27 cellular contexts compared by ENCODE assay signal in the genomic region with DNA sequence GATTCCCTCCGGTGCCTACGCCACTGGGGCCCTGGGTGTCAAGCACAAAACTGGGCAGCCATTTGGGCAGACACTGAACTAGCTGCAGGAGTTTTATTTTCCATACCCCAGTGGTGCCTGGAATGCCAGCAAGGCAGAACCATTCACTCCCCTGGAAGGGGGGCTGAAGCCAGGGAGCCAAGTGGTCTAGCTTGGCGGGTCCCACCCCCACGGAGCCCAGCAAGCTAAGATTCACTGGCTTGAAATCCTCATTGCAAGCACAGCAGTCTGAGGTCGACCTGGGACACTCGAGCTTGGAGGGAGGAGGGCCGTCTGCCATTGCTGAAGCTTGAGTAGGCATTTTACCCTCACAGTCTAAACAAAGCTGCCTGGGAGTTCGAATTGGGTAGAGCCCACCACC.
"Had no signal": no experiment of that assay in that cellular context is flagged by ENCODE, and none has a peak within 500 bp of the region (broad histone marks: within the 10 kb centered on the region; RNA-seq: fewer than 3 reads in every experiment).

No MANE protein-coding gene starts in this region.

- H3K27me3 Mint-ChIP-seq: natural killer cell treated with Interleukin-12 subunit alpha and Interleukin-12 subunit beta and Interleukin-15 and Interleukin-18, amount 100 ng/mL, for 72 hours; stimulated activated naive B cell treated with anti-CD40 and anti-IgM and Interleukin-4, amounts not matched to agents 10 μg/mL and 1 μg/mL and 100 μg/mL, for 72 hours; type B pancreatic cell had no signal

- H3K27ac ChIP-seq: left lung, ovary, prostate gland, skin epidermis, stomach, testis, tibial nerve, uterus had no signal

- H3K36me3 Mint-ChIP-seq: naive thymus-derived CD4-positive, alpha-beta T cell; natural killer cell treated with Interleukin-12 subunit alpha and Interleukin-12 subunit beta and Interleukin-15 and Interleukin-18, amount 100 ng/mL, for 72 hours had no signal

- ATAC-seq: left colon; left lung; mucosa of descending colon; naive thymus-derived CD4-positive, alpha-beta T cell; natural killer cell treated with Interleukin-12 subunit alpha and Interleukin-12 subunit beta and Interleukin-15 and Interleukin-18, amount 100 ng/mL, for 72 hours; right cardiac atrium; sciatic nerve; stimulated activated naive B cell treated with anti-CD40 and anti-IgM and Interleukin-4, amounts not matched to agents 10 μg/mL and 1 μg/mL and 100 μg/mL, for 72 hours; stimulated activated naive CD8-positive, alpha-beta T cell treated with anti-CD3 and anti-CD28 coated beads, Interleukin-15, Interleukin-2, amounts not matched to agents 100 U/mL and 50 U/mL, for 24 hours had no signal

- H3K27ac Mint-ChIP-seq: naive thymus-derived CD4-positive, alpha-beta T cell; natural killer cell treated with Interleukin-12 subunit alpha and Interleukin-12 subunit beta and Interleukin-15 and Interleukin-18, amount 100 ng/mL, for 72 hours; stimulated activated naive B cell treated with anti-CD40 and anti-IgM and Interleukin-4, amounts not matched to agents 10 μg/mL and 1 μg/mL and 100 μg/mL, for 72 hours; type B pancreatic cell had no signal

- H3K4me1 Mint-ChIP-seq: naive thymus-derived CD4-positive, alpha-beta T cell; stimulated activated naive B cell treated with anti-CD40 and anti-IgM and Interleukin-4, amounts not matched to agents 10 μg/mL and 1 μg/mL and 100 μg/mL, for 72 hours had no signal

- H3K27me3 ChIP-seq: left lung, ovary, stomach, testis, tibial nerve, uterus had no signal

- FAIRE-seq: keratinocyte had no signal

- H3K9me3 ChIP-seq: mucosa of descending colon, ovary, prostate gland, stomach, testis, uterus had no signal

- H3K4me3 Mint-ChIP-seq: naive thymus-derived CD4-positive, alpha-beta T cell; natural killer cell treated with Interleukin-12 subunit alpha and Interleukin-12 subunit beta and Interleukin-15 and Interleukin-18, amount 100 ng/mL, for 72 hours; stimulated activated naive B cell treated with anti-CD40 and anti-IgM and Interleukin-4, amounts not matched to agents 10 μg/mL and 1 μg/mL and 100 μg/mL, for 72 hours; type B pancreatic cell had no signal

- H3K4me1 ChIP-seq: left lung, prostate gland, stomach, testis, tibial nerve, uterus had no signal

- DNase-seq: hippocampal formation; left colon; mesendoderm; midbrain; mucosa of descending colon; naive thymus-derived CD4-positive, alpha-beta T cell; retina; stimulated activated CD4-positive, alpha-beta T cell treated with anti-CD3 and anti-CD28 coated beads, Interleukin-12 subunit alpha, Interleukin-12 subunit beta, amount 100 ng/mL, for 4 hours; stimulated activated CD4-positive, alpha-beta T cell treated with anti-CD3 and anti-CD28 coated beads, Interleukin-15, amount 100 ng/mL, for 24 hours; stimulated activated CD4-positive, alpha-beta T cell treated with anti-CD3 and anti-CD28 coated beads, Interleukin-2, amount 100 ng/mL, for 24 hours; stimulated activated CD4-positive, alpha-beta T cell treated with anti-CD3 and anti-CD28 coated beads, Interleukin-4, amount 100 ng/mL, for 1 hour; stimulated activated naive B cell treated with anti-CD40 and anti-IgM and Interleukin-4, amounts not matched to agents 10 μg/mL and 1 μg/mL and 100 μg/mL, for 72 hours; stimulated activated naive CD8-positive, alpha-beta T cell treated with anti-CD3 and anti-CD28 coated beads, Interleukin-15, Interleukin-2, amounts not matched to agents 100 U/mL and 50 U/mL, for 24 hours; stomach; testis; uterus had no signal

- H3K4me3 ChIP-seq: left lung, lung, mucosa of descending colon, ovary, prostate gland, skin epidermis, stomach, testis, tibial nerve, uterus had no signal

- H3K36me3 ChIP-seq: left lung, ovary, prostate gland, tibial nerve, uterus had no signal
